ENCODE assay signal across 13 cellular contexts in the genomic region with DNA sequence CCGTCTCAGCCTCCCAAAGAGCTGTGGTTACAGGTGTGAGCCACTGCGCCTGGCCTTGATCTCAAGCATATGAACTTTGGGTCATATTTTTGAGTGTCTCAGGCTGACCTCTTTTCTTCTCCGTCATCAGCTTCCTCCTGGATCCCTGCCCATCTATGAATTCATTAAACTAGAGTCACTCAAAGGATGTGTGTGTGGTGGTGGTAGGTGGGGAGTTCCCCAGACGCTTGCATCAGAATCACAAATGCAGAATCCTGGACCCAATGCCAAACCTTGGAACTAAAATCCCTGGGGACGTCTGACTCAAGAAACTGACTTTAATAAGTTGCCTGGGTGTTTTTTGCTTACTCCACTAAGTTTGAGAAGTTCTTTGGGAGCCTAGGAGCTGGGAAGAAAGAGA. TPM values are rescaled to one million over a fixed set of nuclear protein-coding genes. Genes with fewer than 3 reads are reported as not detected.
DNase-seq lines count a peak whose midpoint lies in the region; ATAC-seq, FAIRE-seq and TF ChIP-seq lines count a peak whose summit lies in the region.
"Had no signal": no experiment of that assay in that cellular context is flagged by ENCODE, and none has a peak within 500 bp of the region (broad histone marks: within the 10 kb centered on the region; RNA-seq: fewer than 3 reads in every experiment).

No MANE protein-coding gene starts in this region.

- peak overlapping the region; percentile 50 for H3K4me2 ChIP-seq in GM23248 (ENCODE audit: unreplicated experiment)

- in situ Hi-C loops in GM23248 (cut with MboI): no loop called here

- intact Hi-C loops in esophagus squamous epithelium (cut with DNase I): no loop called here

- no peaks in the 10 kb centered on the region for H4K20me1 ChIP-seq in GM23248 (ENCODE audit: insufficient read depth)

- H3K27me3 Mint-ChIP-seq in activated naive CD8-positive, alpha-beta T cell treated with anti-CD3 and anti-CD28 coated beads, Interleukin-2, amount 50 U/mL, for 24 hours: peaks cover 49% of the 10 kb centered on the region

- no peaks in the 10 kb centered on the region for H3K36me3 Mint-ChIP-seq in activated naive CD8-positive, alpha-beta T cell treated with anti-CD3 and anti-CD28 coated beads, Interleukin-2, amount 50 U/mL, for 24 hours (ENCODE audit: low read depth)

- ATAC-seq in activated naive CD8-positive, alpha-beta T cell treated with anti-CD3 and anti-CD28 coated beads, Interleukin-2, amount 50 U/mL, for 24 hours: peak; percentile 33
- peak; percentile 2 for ATAC-seq in foreskin keratinocyte
- ATAC-seq in stimulated activated naive CD8-positive, alpha-beta T cell treated with anti-CD3 and anti-CD28 coated beads, Interleukin-15, Interleukin-2, amounts not matched to agents 100 U/mL and 50 U/mL, for 24 hours: peak; percentile 19
- ATAC-seq in GM19324 (IDR thresholded peaks at IDR 0.05; ENCODE audit: low FRiP score, unreplicated experiment): no peak
- ATAC-seq: Panc1; sciatic nerve; stimulated activated effector memory CD8-positive, alpha-beta T cell treated with anti-CD3 and anti-CD28 coated beads, Interleukin-12 subunit alpha, Interleukin-12 subunit beta, amount 100 ng/mL, for 72 hours had no signal

- peaks cover 36% of the 10 kb centered on the region for H3F3A ChIP-seq in GM23248 (ENCODE audit: insufficient read depth)

- H3K79me2 ChIP-seq in GM23248 (ENCODE audit: insufficient read depth): peaks cover 4% of the 10 kb centered on the region; the same call in 1 of the 2 replicates

- H3K27ac ChIP-seq in GM23248 (peak overlapping the region; percentile 78), foreskin keratinocyte (no peak overlapping the region), esophagus squamous epithelium (peak overlapping the region in 2 of 4 donors; percentile 9 to 60)

- H3K4me3 Mint-ChIP-seq in activated naive CD8-positive, alpha-beta T cell treated with anti-CD3 and anti-CD28 coated beads, Interleukin-2, amount 50 U/mL, for 24 hours: no peak overlapping the region
- H3K4me3 Mint-ChIP-seq: stimulated activated effector memory CD8-positive, alpha-beta T cell treated with anti-CD3 and anti-CD28 coated beads, Interleukin-12 subunit alpha, Interleukin-12 subunit beta, amount 100 ng/mL, for 72 hours had no signal

- H3K9ac ChIP-seq in GM23248: peak overlapping the region; percentile 62

- H3K4me1 ChIP-seq in GM23248 (ENCODE audit: insufficient read depth) (peaks cover 28% of the 10 kb centered on the region), foreskin keratinocyte (peaks cover 7% of the 10 kb centered on the region), esophagus squamous epithelium (peaks cover 28 to 59% (median 35%) of the 10 kb centered on the region in 3 donors)

- H3K4me3 ChIP-seq in GM23248 (no peak overlapping the region), esophagus squamous epithelium (no peak overlapping the region)

- DNase-seq in GM23248: peak; percentile 99
- peak; percentile 33 for DNase-seq in activated naive CD8-positive, alpha-beta T cell treated with anti-CD3 and anti-CD28 coated beads, Interleukin-2, amount 50 U/mL, for 24 hours
- DNase-seq in foreskin keratinocyte: peak; percentile 72 to 83
- DNase-seq in stimulated activated naive CD8-positive, alpha-beta T cell treated with anti-CD3 and anti-CD28 coated beads, Interleukin-15, Interleukin-2, amounts not matched to agents 100 U/mL and 50 U/mL, for 24 hours: peak; percentile 34
- DNase-seq in esophagus squamous epithelium (lab: John Stamatoyannopoulos, UW): no peak
- no peak for DNase-seq in H54 (ENCODE audit: insufficient read length, low spot score)
- no peak for DNase-seq in cortex of kidney (lab: John Stamatoyannopoulos, UW)
- DNase-seq: activated CD8-positive, alpha-beta memory T cell treated with anti-CD3 and anti-CD28 coated beads for 24 hours had no signal

- no peaks in the 10 kb centered on the region for H3K36me3 ChIP-seq in GM23248 (ENCODE audit: low read depth)
- H3K36me3 ChIP-seq in esophagus squamous epithelium: no peaks in the 10 kb centered on the region

- no peak for FAIRE-seq in H54 (lab: Jason Lieb, UNC)
- FAIRE-seq: colon had no signal

- H3K4me1 Mint-ChIP-seq in activated naive CD8-positive, alpha-beta T cell treated with anti-CD3 and anti-CD28 coated beads, Interleukin-2, amount 50 U/mL, for 24 hours: peaks cover 47% of the 10 kb centered on the region

- no peaks in the 10 kb centered on the region for H3K9me2 ChIP-seq in GM23248 (ENCODE audit: insufficient read depth)

- WGBS in GM23248 (ENCODE audit: low coverage in 1 of 2, low lambda C conversion rate in 2 of 2, missing lambda C conversion rate in 2 of 2), 2 experiments: 36 to 39% methylated on average over 5 of the region's 5 CpGs
- WGBS in esophagus squamous epithelium, 2 donors: 25 to 29% methylated on average over 5 of the region's 5 CpGs

- TF ChIP-seq POLR2A in esophagus squamous epithelium (IDR thresholded peaks at IDR 0.05) (no peak), H54 (IDR thresholded peaks at IDR 0.05; ENCODE audit: low read depth, low read length) (no peak)

- no peak overlapping the region for H2AFZ ChIP-seq in GM23248

- H3K27me3 ChIP-seq in GM23248 (replicated peaks; ENCODE audit: insufficient read depth) (no peaks in the 10 kb centered on the region), foreskin keratinocyte (peaks cover 14% of the 10 kb centered on the region), esophagus squamous epithelium (peaks cover 0 to 27% (median 3%) of the 10 kb centered on the region in 4 donors)

- peak overlapping the region; percentile 66 for H3K27ac Mint-ChIP-seq in activated naive CD8-positive, alpha-beta T cell treated with anti-CD3 and anti-CD28 coated beads, Interleukin-2, amount 50 U/mL, for 24 hours
- H3K27ac Mint-ChIP-seq: stimulated activated effector memory CD8-positive, alpha-beta T cell treated with anti-CD3 and anti-CD28 coated beads, Interleukin-12 subunit alpha, Interleukin-12 subunit beta, amount 100 ng/mL, for 72 hours had no signal

- TF ChIP-seq CTCF in foreskin keratinocyte (conservative IDR thresholded peaks at IDR 0.05) (no peak), esophagus squamous epithelium (IDR thresholded peaks at IDR 0.05) (no peak)

- no peaks in the 10 kb centered on the region for H3K9me3 ChIP-seq in GM23248 (ENCODE audit: low read depth)
- no peaks in the 10 kb centered on the region for H3K9me3 ChIP-seq in esophagus squamous epithelium

- H3K9me3 Mint-ChIP-seq in activated naive CD8-positive, alpha-beta T cell treated with anti-CD3 and anti-CD28 coated beads, Interleukin-2, amount 50 U/mL, for 24 hours: no peaks in the 10 kb centered on the region
- H3K9me3 Mint-ChIP-seq: stimulated activated effector memory CD8-positive, alpha-beta T cell treated with anti-CD3 and anti-CD28 coated beads, Interleukin-12 subunit alpha, Interleukin-12 subunit beta, amount 100 ng/mL, for 72 hours had no signal

RNA-seq across cellular contexts. Expression of a gene that starts 6.7 kb away (rescaled TPM):
- total RNA-seq in GM23248 (2014; rRNA removed; shearing (Covaris generic)): 13.6 and 14.8 TPM in 2 replicates
- 15.2 and 19.2 TPM in 2 replicates for polyA plus RNA-seq in GM23248 (2016; fragmentation: Nextera tagmentation; extraction: Ambion mirVana)
- 1.7 and 3.7 TPM in 2 replicates for total RNA-seq in foreskin keratinocyte
- polyA plus RNA-seq in foreskin keratinocyte: 0.51 and 1.0 TPM in 2 replicates
- total RNA-seq in esophagus squamous epithelium: 1 to 10 TPM in 3 of 4 donors, under 1 TPM in 1; 0.30 to 5.0 (median 2.2) TPM

Comparison
In these comparisons a context has a peak if more than half of its experiments do, and no peak if none do; other contexts are left out.
1. DNase-seq: peak in GM23248 (single experiment), activated naive CD8-positive, alpha-beta T cell treated with anti-CD3 and anti-CD28 coated beads, Interleukin-2, amount 50 U/mL, for 24 hours (single experiment), foreskin keratinocyte (2 of 2) and stimulated activated naive CD8-positive, alpha-beta T cell treated with anti-CD3 and anti-CD28 coated beads, Interleukin-15, Interleukin-2, amounts not matched to agents 100 U/mL and 50 U/mL, for 24 hours (single experiment); none in esophagus squamous epithelium (single experiment), H54 (single experiment) and cortex of kidney (single experiment).